Comparison of ENCODE assay signal across 5 cellular contexts in genomic region chr3:161977850-161978249, GRCh38.
"Had no signal": no experiment of that assay in that cellular context is flagged by ENCODE, and none has a peak within 500 bp of the region (broad histone marks: within the 10 kb centered on the region; RNA-seq: fewer than 3 reads in every experiment).

No MANE protein-coding gene starts in this region.

- H3K27ac Mint-ChIP-seq: GM23338, H9 had no signal

- H3K4me3 ChIP-seq: GM23338, K562 had no signal

- H3K4me2 ChIP-seq: GM23338 had no signal

- H2AFZ ChIP-seq: GM23338 had no signal

- H3K4me1 Mint-ChIP-seq: GM23338, H9 had no signal

- FAIRE-seq: H1, K562 had no signal

- H3K4me3 Mint-ChIP-seq: GM23338, H9 had no signal

- DNase-seq: H9 had no signal

- ATAC-seq: GM23338, K562 had no signal

- H3K27ac ChIP-seq: HL-60 had no signal
